Comparison of ENCODE assay signal across 17 cellular contexts in genomic region chr6:136378888-136379287, GRCh38.
DNase-seq lines count a peak whose midpoint lies in the region; ATAC-seq, FAIRE-seq and TF ChIP-seq lines count a peak whose summit lies in the region.
"Had no signal": no experiment of that assay in that cellular context is flagged by ENCODE, and none has a peak within 500 bp of the region (broad histone marks: within the 10 kb centered on the region; RNA-seq: fewer than 3 reads in every experiment).

No MANE protein-coding gene starts in this region.

- TF ChIP-seq CTCF in A549 (IDR thresholded peaks at IDR 0.05) (peak; percentile 20; the same call in 2 of the 3 replicates), GM23338 (conservative IDR thresholded peaks at IDR 0.05; ENCODE audit: low read depth in 2 of 2) (peak in 1 of 2 experiments; percentile 32; a peak in 2 of 4 replicates), VCaP (conservative IDR thresholded peaks at IDR 0.05) (peak; percentile 58), foreskin fibroblast (IDR thresholded peaks at IDR 0.05; ENCODE audit: low read depth, low read length) (peak; percentile 15), type B pancreatic cell (conservative IDR thresholded peaks at IDR 0.05) (no peak)

- no peak for DNase-seq in A549 (ENCODE audit: low read depth in 1 of 2, low spot score in 1 of 2)
- peak; percentile 19 for DNase-seq in GM23338 (ENCODE audit: low spot score)
- DNase-seq in foreskin fibroblast: peak; percentile 6 to 43
- DNase-seq in type B pancreatic cell (ENCODE audit: extremely low spot score, unreplicated experiment): no peak
- no peak for DNase-seq in putamen (ENCODE audit: low spot score)
- DNase-seq in stimulated activated CD4-positive, alpha-beta T cell treated with anti-CD3 and anti-CD28 coated beads, Interleukin-1b, Interleukin-23, amount 100 ng/mL, for 48 hours: no peak
- DNase-seq: activated CD4-positive, alpha-beta T cell treated with anti-CD3 and anti-CD28 coated beads for 4 hours; AML-193; amniotic stem cell; DMS79; dorsolateral prefrontal cortex; islet precursor cell; NCI-H1105 treated with DMSO at 0.1 percent for 48 hours; stimulated activated CD4-positive, alpha-beta T cell treated with anti-CD3 and anti-CD28 coated beads, Interleukin-4, amount 100 ng/mL, for 1 hour had no signal

- H3K27ac Mint-ChIP-seq in GM23338 (no peak overlapping the region), type B pancreatic cell (no peak overlapping the region)

- no peak for TF ChIP-seq EP300 in A549 (IDR thresholded peaks at IDR 0.05)

- H3K4me3 ChIP-seq in A549 (no peak overlapping the region), GM23338 (no peak overlapping the region), foreskin fibroblast (ENCODE audit: low read depth in 1 of 2, low read length in 2 of 2) (no peak overlapping the region)
- H3K4me3 ChIP-seq: dorsolateral prefrontal cortex, tibial nerve had no signal

- CTCF ChIA-PET in A549 (lab: Yijun Ruan, JAX): interaction anchor here (0.8 to 2.4 kb wide), 5 partner anchors 13 to 171 kb away, joined by 3 to 13 read pairs (median 3); partner anchors contain the start of gene MAP7

- H3K79me2 ChIP-seq in GM23338 (replicated peaks; ENCODE audit: insufficient read depth): no peaks in the 10 kb centered on the region

- H3K9me3 ChIP-seq in A549: no peaks in the 10 kb centered on the region
- H3K9me3 ChIP-seq: tibial nerve had no signal

- no peak for TF ChIP-seq POLR2A in A549 (IDR thresholded peaks at IDR 0.05; ENCODE audit: low read length)

- peaks cover 4% of the 10 kb centered on the region for H3K27me3 Mint-ChIP-seq in GM23338 (ENCODE audit: insufficient read depth, low read depth, poor library complexity)
- H3K27me3 Mint-ChIP-seq in type B pancreatic cell: no peaks in the 10 kb centered on the region

- H3K4me1 Mint-ChIP-seq in GM23338 (peaks cover 10% of the 10 kb centered on the region; the same call in 2 of the 3 replicates), type B pancreatic cell (ENCODE audit: unreplicated experiment) (no peaks in the 10 kb centered on the region)

- no peaks in the 10 kb centered on the region for H3K9me3 Mint-ChIP-seq in GM23338
- no peaks in the 10 kb centered on the region for H3K9me3 Mint-ChIP-seq in type B pancreatic cell

- FAIRE-seq in A549 (lab: Jason Lieb, UNC): no peak

- H2AFZ ChIP-seq in GM23338: no peak overlapping the region

- no peaks in the 10 kb centered on the region for H3F3A ChIP-seq in GM23338 (replicated peaks; ENCODE audit: low read depth)

- H3K27me3 ChIP-seq in GM23338 (ENCODE audit: insufficient read depth): no peaks in the 10 kb centered on the region
- H3K27me3 ChIP-seq: dorsolateral prefrontal cortex, tibial nerve had no signal

- POLR2A ChIA-PET in A549 (lab: Yijun Ruan, JAX): no interaction called here

- H3K9me2 ChIP-seq in GM23338 (ENCODE audit: insufficient read depth): no peaks in the 10 kb centered on the region

- peak; percentile 28 to 39; a peak in 3 of 5 replicates for TF ChIP-seq RAD21 in A549 (conservative IDR thresholded peaks at IDR 0.05 in 1 of 2, IDR thresholded peaks at IDR 0.05 in 1 of 2)

- H3K4me1 ChIP-seq in A549 (peaks cover 12% of the 10 kb centered on the region; the same call in 1 of the 3 replicates), GM23338 (ENCODE audit: insufficient read depth) (peaks cover 1% of the 10 kb centered on the region; the same call in 1 of the 2 replicates)
- H3K4me1 ChIP-seq: tibial nerve had no signal

- no peaks in the 10 kb centered on the region for H3K36me3 ChIP-seq in GM23338 (ENCODE audit: insufficient read depth)
- H3K36me3 ChIP-seq: tibial nerve had no signal

- H3K4me2 ChIP-seq in A549 (no peak overlapping the region), GM23338 (no peak overlapping the region)

- H3K4me3 Mint-ChIP-seq in GM23338 (no peak overlapping the region), type B pancreatic cell (no peak overlapping the region)

- H3K36me3 Mint-ChIP-seq in GM23338 (ENCODE audit: low read depth) (peaks cover 17% of the 10 kb centered on the region), type B pancreatic cell (peaks cover 5% of the 10 kb centered on the region)

- H4K20me1 ChIP-seq in GM23338 (replicated peaks; ENCODE audit: insufficient read depth): no peaks in the 10 kb centered on the region

- H3K27ac ChIP-seq in A549 (no peak overlapping the region), GM23338 (ENCODE audit: low read depth) (no peak overlapping the region), VCaP (no peak overlapping the region)
- H3K27ac ChIP-seq: tibial nerve had no signal

- peak; percentile 34 to 47; a peak in 3 of 6 replicates for ATAC-seq in A549
- ATAC-seq in GM23338: no peak
- no peak for ATAC-seq in GM21367 (IDR thresholded peaks at IDR 0.05; ENCODE audit: unreplicated experiment)

TF ChIP-seq in A549, 52 proteins besides CTCF, POLR2A, EP300 and RAD21:
- TF ChIP-seq REST (IDR thresholded peaks at IDR 0.05) (no peak), SMC3 (IDR thresholded peaks at IDR 0.05) (peak; percentile 38)

TF ChIP-seq in GM23338, 12 proteins besides CTCF, POLR2A, EP300 and RAD21 (continues in another document):
- TF ChIP-seq NANOG (IDR thresholded peaks at IDR 0.05; ENCODE audit: borderline replicate concordance) (no peak), ZNF114 (CRISPR knock-in tag; IDR thresholded peaks at IDR 0.05) (no peak), JUNB (IDR thresholded peaks at IDR 0.05; ENCODE audit: unreplicated experiment) (no peak), POLR2AphosphoS5 (IDR thresholded peaks at IDR 0.05; ENCODE audit: low read depth) (no peak), ZNF331 (CRISPR knock-in tag; IDR thresholded peaks at IDR 0.05; ENCODE audit: low read depth) (no peak), ETS1 (IDR thresholded peaks at IDR 0.05) (no peak), REST (IDR thresholded peaks at IDR 0.05; ENCODE audit: unreplicated experiment) (no peak), EZH2 (IDR thresholded peaks at IDR 0.05; ENCODE audit: low read depth, unreplicated experiment) (no peak), EZH2phosphoT487 (IDR thresholded peaks at IDR 0.05; ENCODE audit: unreplicated experiment) (no peak)

Comparison
In these comparisons a context has a peak if more than half of its experiments do, and no peak if none do; other contexts are left out.
1. ATAC-seq: peak in A549 (2 of 2); none in GM23338 (single experiment) and GM21367 (single experiment).
2. DNase-seq: peak in GM23338 (single experiment) and foreskin fibroblast (2 of 2); none in A549 (0 of 2), type B pancreatic cell (single experiment), putamen (single experiment) and stimulated activated CD4-positive, alpha-beta T cell treated with anti-CD3 and anti-CD28 coated beads, Interleukin-1b, Interleukin-23, amount 100 ng/mL, for 48 hours (single experiment).